In the genomic region with DNA sequence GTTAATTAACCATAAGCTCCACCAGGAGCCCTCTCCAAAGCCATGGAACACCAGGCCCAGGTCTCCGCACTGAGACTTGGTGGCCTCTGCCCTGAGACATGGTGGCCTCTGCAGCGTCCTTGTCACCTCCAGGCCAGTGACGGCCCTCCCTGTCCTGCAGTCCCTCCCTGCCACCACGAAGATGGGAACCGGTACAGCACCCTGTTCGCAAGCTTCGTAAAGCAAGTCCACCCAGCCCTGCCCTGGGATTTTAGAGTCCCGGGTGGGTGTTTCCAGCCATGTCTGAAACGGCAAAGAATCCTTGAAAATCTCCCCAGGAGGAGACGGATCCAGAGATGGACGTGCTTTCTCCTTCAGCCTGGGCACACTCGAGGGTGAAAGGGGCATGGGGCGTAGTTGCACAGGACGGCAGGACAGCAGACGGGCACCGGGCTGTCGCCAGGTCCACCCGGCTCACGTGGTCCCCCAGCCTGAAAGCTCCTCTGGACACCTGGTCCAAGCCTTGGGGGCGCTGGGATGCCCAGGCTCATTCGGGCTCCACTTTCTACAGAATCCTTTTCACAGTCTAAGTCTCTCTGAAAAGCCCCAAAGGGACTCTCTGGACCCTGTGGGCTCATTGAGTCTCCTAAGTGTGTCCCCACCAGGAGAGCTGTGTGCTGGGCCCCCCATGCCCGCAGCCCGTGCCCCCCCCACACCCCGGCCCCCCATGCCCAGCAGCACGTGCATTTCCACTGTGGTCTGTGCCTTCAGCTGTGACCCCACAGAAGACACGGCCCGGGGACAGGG, we compare ENCODE assay signal across 17 cellular contexts.
"Had no signal": no experiment of that assay in that cellular context is flagged by ENCODE, and none has a peak within 500 bp of the region (broad histone marks: within the 10 kb centered on the region; RNA-seq: fewer than 3 reads in every experiment).

No MANE protein-coding gene starts in this region.

- ATAC-seq: activated CD4-positive, CD25-positive, alpha-beta regulatory T cell treated with anti-CD3 and anti-CD28 coated beads, Interleukin-2, amount 50 U/mL, for 24 hours; activated naive CD4-positive, alpha-beta T cell treated with anti-CD3 and anti-CD28 coated beads, Interleukin-2, amount 50 U/mL, for 72 hours; body of pancreas; left colon; T-helper 17 cell had no signal

- H3K27me3 ChIP-seq: body of pancreas, ovary, thyroid gland had no signal

- H3K9me3 Mint-ChIP-seq: activated naive CD4-positive, alpha-beta T cell treated with anti-CD3 and anti-CD28 coated beads, Interleukin-2, amount 50 U/mL, for 72 hours; central memory CD8-positive, alpha-beta T cell; immature natural killer cell had no signal

- H3K36me3 Mint-ChIP-seq: activated naive CD4-positive, alpha-beta T cell treated with anti-CD3 and anti-CD28 coated beads, Interleukin-2, amount 50 U/mL, for 72 hours; immature natural killer cell had no signal

- H3K4me3 Mint-ChIP-seq: central memory CD8-positive, alpha-beta T cell; immature natural killer cell; T-helper 17 cell had no signal

- H3K4me1 Mint-ChIP-seq: central memory CD8-positive, alpha-beta T cell had no signal

- H3K27ac Mint-ChIP-seq: activated naive CD4-positive, alpha-beta T cell treated with anti-CD3 and anti-CD28 coated beads, Interleukin-2, amount 50 U/mL, for 72 hours; immature natural killer cell; T-helper 17 cell had no signal

- H3K9me3 ChIP-seq: body of pancreas, esophagus squamous epithelium, ovary, thyroid gland had no signal

- H3K4me3 ChIP-seq: body of pancreas, esophagus squamous epithelium, ovary, thyroid gland had no signal

- H3K27ac ChIP-seq: body of pancreas, esophagus squamous epithelium, ovary, thyroid gland had no signal

- DNase-seq: activated CD4-positive, alpha-beta T cell treated with anti-CD3 and anti-CD28 coated beads, Interleukin-2, amount 50 U/mL, for 4 hours; activated T-cell treated with anti-CD3 and anti-CD28 coated beads for 4 hours; amniotic stem cell; dermis blood vessel endothelial cell; esophagus squamous epithelium; foreskin fibroblast; immature natural killer cell; left colon; mesendoderm; ovary; stimulated activated CD4-positive, alpha-beta T cell treated with anti-CD3 and anti-CD28 coated beads, Interleukin-4, amount 100 ng/mL, for 4 hours; T-helper 17 cell; thyroid gland had no signal

- H3K36me3 ChIP-seq: esophagus squamous epithelium, ovary, thyroid gland had no signal

- H3K4me1 ChIP-seq: body of pancreas, esophagus squamous epithelium, thyroid gland had no signal
